ENCODE assay signal across 2 cellular contexts in the genomic region with DNA sequence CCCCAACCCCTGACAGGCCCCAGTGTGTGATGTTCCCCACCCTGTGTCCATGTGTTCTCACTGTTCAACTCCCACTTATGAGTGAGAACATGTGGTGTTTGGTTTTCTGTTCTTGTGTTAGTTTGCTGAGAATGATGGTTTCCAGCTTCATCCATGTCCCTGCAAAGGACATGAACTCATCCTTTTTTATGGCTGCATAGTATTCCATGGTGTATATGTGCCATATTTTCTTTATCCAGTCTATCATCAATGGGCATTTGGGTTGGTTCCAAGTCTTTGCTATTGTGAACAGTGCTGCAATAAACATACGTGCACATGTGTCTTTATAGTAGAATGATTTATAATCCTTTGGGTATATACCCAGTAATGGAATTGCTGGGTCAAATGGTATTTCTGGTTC.
A peak's percentile ranks its signal among the peaks of the same experiment; 100 is the strongest.
TF ChIP-seq lines count a peak whose summit lies in the region.

No MANE protein-coding gene starts in this region.

TF ChIP-seq in HEK293, 187 proteins besides CTCF, POLR2A, EP300 and RAD21:
- TF ChIP-seq ZNF146 (tag by site-specific recombination; IDR thresholded peaks at IDR 0.05), result peak; percentile 85

TF ChIP-seq in K562, 482 proteins besides CTCF, POLR2A, EP300 and RAD21:
- TF ChIP-seq BCOR (IDR thresholded peaks at IDR 0.05) (peak; percentile 39; the same call in 1 of the 2 replicates), ZNF146 (CRISPR knock-in tag; IDR thresholded peaks at IDR 0.05; ENCODE audit: unreplicated experiment) (peak; percentile 72)
